ENCODE assay signal across 26 cellular contexts in the genomic region with DNA sequence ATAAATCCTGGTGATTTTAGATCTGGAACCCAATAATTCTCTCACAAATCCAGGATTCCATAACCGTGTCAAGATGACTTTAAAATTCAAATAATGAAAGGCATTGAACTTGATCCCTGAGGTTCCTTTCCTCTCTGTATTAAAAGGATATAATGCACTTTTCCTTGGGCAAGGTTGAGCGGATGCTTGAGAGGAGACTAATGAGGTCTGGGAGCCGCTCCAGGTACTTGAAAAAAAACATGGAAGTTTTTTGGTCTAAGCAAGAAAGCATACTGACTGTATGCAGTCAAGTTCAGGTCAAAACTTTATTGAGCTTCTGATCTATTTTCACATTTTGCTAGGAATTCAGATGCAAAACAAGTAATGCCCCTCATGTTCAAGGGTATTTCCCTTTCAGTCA.
"Had no signal": no experiment of that assay in that cellular context is flagged by ENCODE, and none has a peak within 500 bp of the region (broad histone marks: within the 10 kb centered on the region; RNA-seq: fewer than 3 reads in every experiment).

No MANE protein-coding gene starts in this region.

- H3K9me3 ChIP-seq: adrenal gland, colonic mucosa, SJCRH30 had no signal

- H3K27me3 Mint-ChIP-seq: activated CD4-positive, alpha-beta memory T cell treated with anti-CD3 and anti-CD28 coated beads, Interleukin-2, amount 10 ng/mL, durations not matched to agents 7 days and 5 days; activated T-cell treated with anti-CD3 and anti-CD28 coated beads, Interleukin-2, amount 50 U/mL, for 24 hours; central memory CD8-positive, alpha-beta T cell had no signal

- ATAC-seq: activated naive CD4-positive, alpha-beta T cell treated with anti-CD3 and anti-CD28 coated beads, Interleukin-2, amount 50 U/mL, for 72 hours; Panc1 had no signal

- H3K36me3 Mint-ChIP-seq: activated naive CD4-positive, alpha-beta T cell treated with anti-CD3 and anti-CD28 coated beads, Interleukin-2, amount 50 U/mL, for 72 hours had no signal

- H3K36me3 ChIP-seq: adrenal gland, cardiac muscle cell, colonic mucosa, SJCRH30, WERI-Rb-1 had no signal

- DNase-seq: activated CD4-positive, alpha-beta memory T cell treated with anti-CD3 and anti-CD28 coated beads, Interleukin-2, amount 10 ng/mL, durations not matched to agents 7 days and 5 days; activated CD4-positive, alpha-beta T cell treated with anti-CD3 and anti-CD28 coated beads for 1 hour; activated CD4-positive, alpha-beta T cell treated with anti-CD3 and anti-CD28 coated beads for 48 hours; activated CD4-positive, CD25-positive, alpha-beta regulatory T cell; activated gamma-delta T cell; activated naive CD4-positive, alpha-beta T cell treated with anti-CD3 and anti-CD28 coated beads for 36 hours; activated T-cell treated with anti-CD3 and anti-CD28 coated beads, Interleukin-2, amount 50 U/mL, for 24 hours; adrenal gland; colonic mucosa; Karpas-422; KBM-7; NCI-H1417 treated with DMSO at 0.1 percent for 48 hours; NCI-H187 treated with DMSO at 0.1 percent for 48 hours; NCI-H2081; NCI-H345; NCI-H524 treated with DMSO at 0.1 percent for 48 hours; SHP77; T1000; WERI-Rb-1 had no signal

- H3K27ac Mint-ChIP-seq: activated CD4-positive, alpha-beta memory T cell treated with anti-CD3 and anti-CD28 coated beads, Interleukin-2, amount 10 ng/mL, durations not matched to agents 7 days and 5 days; activated naive CD4-positive, alpha-beta T cell treated with anti-CD3 and anti-CD28 coated beads for 36 hours; activated naive CD4-positive, alpha-beta T cell treated with anti-CD3 and anti-CD28 coated beads, Interleukin-2, amount 50 U/mL, for 72 hours; activated T-cell treated with anti-CD3 and anti-CD28 coated beads, Interleukin-2, amount 50 U/mL, for 24 hours; activated T-helper 2 cell treated with anti-CD3 and anti-CD28 coated beads, Interferon-gamma antibody, Interleukin-2, Interleukin-4, amounts not matched to agents 10 μg/mL and 5 μg/mL and 100 μg/mL, durations not matched to agents 14 hours and 24 hours and 36 hours had no signal

- H3K4me1 Mint-ChIP-seq: activated CD4-positive, alpha-beta memory T cell treated with anti-CD3 and anti-CD28 coated beads, Interleukin-2, amount 10 ng/mL, durations not matched to agents 7 days and 5 days; central memory CD8-positive, alpha-beta T cell had no signal

- H3K27me3 ChIP-seq: adrenal gland, cardiac muscle cell, colonic mucosa had no signal

- H3K4me1 ChIP-seq: adrenal gland, colonic mucosa, SJCRH30 had no signal

- H3K4me3 Mint-ChIP-seq: activated CD4-positive, alpha-beta memory T cell treated with anti-CD3 and anti-CD28 coated beads, Interleukin-2, amount 10 ng/mL, durations not matched to agents 7 days and 5 days; activated naive CD4-positive, alpha-beta T cell treated with anti-CD3 and anti-CD28 coated beads for 36 hours; activated T-cell treated with anti-CD3 and anti-CD28 coated beads, Interleukin-2, amount 50 U/mL, for 24 hours; central memory CD8-positive, alpha-beta T cell had no signal

- H3K27ac ChIP-seq: adrenal gland, cardiac muscle cell, colonic mucosa, SJCRH30, SK-N-MC, WERI-Rb-1 had no signal

- H3K4me3 ChIP-seq: adrenal gland, cardiac muscle cell, colonic mucosa, SJCRH30, SK-N-MC had no signal
